ENCODE assay signal across 26 cellular contexts in genomic region chr10:23777153-23777552, GRCh38.
"Had no signal": no experiment of that assay in that cellular context is flagged by ENCODE, and none has a peak within 500 bp of the region (broad histone marks: within the 10 kb centered on the region; RNA-seq: fewer than 3 reads in every experiment).

No MANE protein-coding gene starts in this region.

- H3K4me3 ChIP-seq: left ventricle myocardium inferior, lung, right atrium auricular region, right lobe of liver, smooth muscle cell, tibial nerve, uterus had no signal

- H3K27ac Mint-ChIP-seq: naive B cell; natural killer cell; stimulated activated memory B cell treated with anti-CD40 and anti-IgM and Interleukin-4, amounts not matched to agents 10 μg/mL and 1 μg/mL and 100 μg/mL, for 72 hours; stimulated activated naive CD8-positive, alpha-beta T cell treated with anti-CD3 and anti-CD28 coated beads, Interleukin-15, amount 100 ng/mL, for 72 hours; type B pancreatic cell had no signal

- H3K79me2 ChIP-seq: parathyroid adenoma had no signal

- H3K9ac ChIP-seq: parathyroid adenoma had no signal

- H3K27me3 Mint-ChIP-seq: stimulated activated memory B cell treated with anti-CD40 and anti-IgM and Interleukin-4, amounts not matched to agents 10 μg/mL and 1 μg/mL and 100 μg/mL, for 72 hours; stimulated activated naive CD8-positive, alpha-beta T cell treated with anti-CD3 and anti-CD28 coated beads, Interleukin-15, amount 100 ng/mL, for 72 hours; type B pancreatic cell had no signal

- H3K9me3 ChIP-seq: left ventricle myocardium inferior, neutrophil, right atrium auricular region, right lobe of liver, tibial nerve, uterus had no signal

- H3K36me3 ChIP-seq: left ventricle myocardium inferior, neutrophil, right atrium auricular region, right lobe of liver, tibial nerve, uterus had no signal

- H3K4me1 Mint-ChIP-seq: naive B cell; natural killer cell; stimulated activated memory B cell treated with anti-CD40 and anti-IgM and Interleukin-4, amounts not matched to agents 10 μg/mL and 1 μg/mL and 100 μg/mL, for 72 hours; stimulated activated naive CD8-positive, alpha-beta T cell treated with anti-CD3 and anti-CD28 coated beads, Interleukin-15, amount 100 ng/mL, for 72 hours had no signal

- H3K27ac ChIP-seq: left ventricle myocardium inferior, neutrophil, parathyroid adenoma, right atrium auricular region, right lobe of liver, tibial nerve, uterus had no signal

- H3K27me3 ChIP-seq: neutrophil, right atrium auricular region, right lobe of liver, tibial nerve, uterus had no signal

- DNase-seq: head of caudate nucleus; hippocampal formation; kidney; left colon; left ventricle myocardium inferior; mesendoderm; naive B cell; natural killer cell; occipital lobe; right lobe of liver; stimulated activated CD4-positive, alpha-beta T cell treated with anti-CD3 and anti-CD28 coated beads, Interleukin-1b, Interleukin-23, amount 100 ng/mL, for 48 hours; stimulated activated CD4-positive, alpha-beta T cell treated with anti-CD3 and anti-CD28 coated beads, Interleukin-2, amount 100 ng/mL, for 48 hours; stimulated activated CD4-positive, alpha-beta T cell treated with anti-CD3 and anti-CD28 coated beads, Interleukin-4, amount 100 ng/mL, for 4 hours; stimulated activated CD8-positive, alpha-beta memory T cell treated with anti-CD3 and anti-CD28 coated beads, Interleukin-4, amount 100 ng/mL, for 48 hours; stimulated activated naive CD4-positive, alpha-beta T cell treated with Interleukin-2 at 50 U/mL for 16 hours; stimulated activated naive CD8-positive, alpha-beta T cell treated with anti-CD3 and anti-CD28 coated beads, Interleukin-15, amount 100 ng/mL, for 72 hours; substantia nigra; uterus had no signal

- H3K4me3 Mint-ChIP-seq: naive B cell; natural killer cell; stimulated activated memory B cell treated with anti-CD40 and anti-IgM and Interleukin-4, amounts not matched to agents 10 μg/mL and 1 μg/mL and 100 μg/mL, for 72 hours; stimulated activated naive CD8-positive, alpha-beta T cell treated with anti-CD3 and anti-CD28 coated beads, Interleukin-15, amount 100 ng/mL, for 72 hours; type B pancreatic cell had no signal

- H3K4me1 ChIP-seq: left ventricle myocardium inferior, parathyroid adenoma, right atrium auricular region, right lobe of liver, tibial nerve, uterus had no signal

- ATAC-seq: left colon; natural killer cell; right lobe of liver; stimulated activated memory B cell treated with anti-CD40 and anti-IgM and Interleukin-4, amounts not matched to agents 10 μg/mL and 1 μg/mL and 100 μg/mL, for 72 hours; stimulated activated naive CD8-positive, alpha-beta T cell treated with anti-CD3 and anti-CD28 coated beads, Interleukin-15, amount 100 ng/mL, for 72 hours had no signal

- H3K9me3 Mint-ChIP-seq: stimulated activated memory B cell treated with anti-CD40 and anti-IgM and Interleukin-4, amounts not matched to agents 10 μg/mL and 1 μg/mL and 100 μg/mL, for 72 hours; stimulated activated naive CD8-positive, alpha-beta T cell treated with anti-CD3 and anti-CD28 coated beads, Interleukin-15, amount 100 ng/mL, for 72 hours; type B pancreatic cell had no signal

- H3K36me3 Mint-ChIP-seq: naive B cell; natural killer cell; stimulated activated memory B cell treated with anti-CD40 and anti-IgM and Interleukin-4, amounts not matched to agents 10 μg/mL and 1 μg/mL and 100 μg/mL, for 72 hours; type B pancreatic cell had no signal

- H3K4me2 ChIP-seq: smooth muscle cell had no signal

- H2AFZ ChIP-seq: parathyroid adenoma had no signal
